ENCODE assay signal across 10 cellular contexts in the genomic region with DNA sequence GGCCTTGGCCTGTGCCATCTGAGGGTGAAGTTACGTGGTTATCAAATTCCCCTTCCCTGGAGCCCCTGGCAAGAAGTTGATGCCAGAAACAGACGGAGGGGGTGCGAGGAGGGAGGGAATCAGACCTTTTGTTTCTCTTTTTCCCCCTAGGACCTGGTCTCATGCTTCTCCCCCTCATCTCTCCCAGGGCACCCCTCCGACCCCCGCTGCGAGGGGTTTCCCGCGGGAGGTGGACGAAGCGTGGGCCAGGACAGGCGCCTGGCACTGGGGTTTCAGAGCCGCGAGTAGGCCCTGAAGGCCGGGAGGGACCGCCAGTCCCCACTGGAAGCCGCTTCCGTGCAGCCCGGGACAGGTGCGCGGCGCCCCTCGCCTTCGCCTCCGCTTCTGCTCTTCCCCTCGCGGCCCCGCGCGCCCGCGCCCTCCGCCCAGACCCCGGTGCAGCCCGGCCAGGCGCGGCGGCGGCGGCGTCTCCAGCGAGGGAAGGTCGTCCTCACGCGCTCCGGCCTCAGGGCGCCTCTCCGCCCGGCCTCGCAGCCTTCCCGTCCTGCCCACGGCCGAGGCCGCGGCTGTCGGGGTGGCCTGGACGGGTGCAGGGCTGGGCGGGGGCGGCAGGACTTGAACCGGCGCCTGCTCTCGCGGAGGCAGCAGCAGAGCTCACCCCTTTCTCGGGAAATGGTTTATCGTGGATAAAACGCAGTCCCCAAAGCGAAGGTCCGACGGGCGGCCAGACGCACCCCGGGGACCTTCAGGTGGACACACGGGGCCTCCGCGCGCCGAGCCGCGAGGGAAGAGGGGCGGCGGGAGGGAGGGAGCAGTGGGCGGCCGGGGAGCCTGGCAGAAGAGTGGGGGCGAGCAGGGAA. TPM values are rescaled to one million over a fixed set of nuclear protein-coding genes. Genes with fewer than 3 reads are reported as not detected.
DNase-seq lines count a peak whose midpoint lies in the region; ATAC-seq and TF ChIP-seq lines count a peak whose summit lies in the region.
"Had no signal": no experiment of that assay in that cellular context is flagged by ENCODE, and none has a peak within 500 bp of the region (broad histone marks: within the 10 kb centered on the region; RNA-seq: fewer than 3 reads in every experiment).

No MANE protein-coding gene starts in this region.

- peaks cover 41% of the 10 kb centered on the region for H3K27me3 Mint-ChIP-seq in activated CD4-positive, alpha-beta T cell treated with anti-CD3 and anti-CD28 coated beads for 36 hours

- H3K9me3 Mint-ChIP-seq in activated CD4-positive, alpha-beta T cell treated with anti-CD3 and anti-CD28 coated beads for 36 hours (ENCODE audit: low read depth): peaks cover 7% of the 10 kb centered on the region

- H3K27ac Mint-ChIP-seq in activated CD4-positive, alpha-beta T cell treated with anti-CD3 and anti-CD28 coated beads for 36 hours: no peak overlapping the region

- H3K9me3 ChIP-seq in mesodermal cell (ENCODE audit: control insufficient read depth, low read length) (peaks cover 14% of the 10 kb centered on the region), tibial artery (peaks cover 0 to 7% (median 4%) of the 10 kb centered on the region in 3 donors), A673 (ENCODE audit: low read depth, low read length, poor library complexity, severe bottlenecking) (peaks cover 5% of the 10 kb centered on the region)

- no TSS peak for BruUV-seq in A673 (replicated peaks; lab: Mats Ljungman, UMichigan)

- 3 to 4% methylated on average over 36 to 63 of the region's 83 CpGs for WGBS in mesodermal cell (ENCODE audit: insufficient coverage in 2 of 2), 2 experiments

- CTCF ChIA-PET in activated CD4-positive, alpha-beta T cell treated with anti-CD3 and anti-CD28 coated beads for 36 hours (lab: Charles Lee): interaction anchor here (0.7 to 1.0 kb wide), 2 partner anchors 23 to 198 kb away, joined by 3 to 6 read pairs; no protein-coding TSS in a partner anchor
- CTCF ChIA-PET in A673 (lab: Charles Lee): no interaction called here

- no peaks in the 10 kb centered on the region for H3K36me3 Mint-ChIP-seq in activated CD4-positive, alpha-beta T cell treated with anti-CD3 and anti-CD28 coated beads for 36 hours (ENCODE audit: low read depth)

- H3K27ac ChIP-seq in epithelial cell of prostate: peak overlapping the region; percentile 25
- H3K27ac ChIP-seq in mesodermal cell (ENCODE audit: low read depth, low read length, severe bottlenecking): no peak overlapping the region
- peak overlapping the region; percentile 25 to 33 for H3K27ac ChIP-seq in tibial artery
- no peak overlapping the region for H3K27ac ChIP-seq in A673 (ENCODE audit: low read depth, low read length, poor library complexity, severe bottlenecking)

- no peak for DNase-seq in activated CD4-positive, alpha-beta T cell treated with anti-CD3 and anti-CD28 coated beads for 36 hours
- DNase-seq in activated CD4-positive, alpha-beta T cell treated with anti-CD3 and anti-CD28 coated beads, Interleukin-2, amount 50 U/mL, for 4 hours: no peak
- DNase-seq in epithelial cell of prostate (ENCODE audit: low read depth, low spot score) (no peak), tibial artery (no peak), A673 (ENCODE audit: low spot score) (no peak), SW480 (ENCODE audit: low spot score) (no peak)
- DNase-seq: activated CD4-positive, alpha-beta T cell treated with anti-CD3 and anti-CD28 coated beads, Interleukin-2, amount 50 U/mL, for 1 hour had no signal

- no peaks in the 10 kb centered on the region for H3K36me3 ChIP-seq in mesodermal cell (ENCODE audit: control insufficient read depth, insufficient read depth, low read length)
- no peaks in the 10 kb centered on the region for H3K36me3 ChIP-seq in tibial artery
- no peaks in the 10 kb centered on the region for H3K36me3 ChIP-seq in A673 (ENCODE audit: insufficient read depth, low read length, poor library complexity, severe bottlenecking)

- peak overlapping the region; percentile 16 for H3K4me3 ChIP-seq in mesodermal cell (ENCODE audit: extremely low read depth, insufficient read depth, low read length, poor library complexity, severe bottlenecking)
- peak overlapping the region; percentile 43 to 45 for H3K4me3 ChIP-seq in tibial artery
- no peak overlapping the region for H3K4me3 ChIP-seq in A673 (ENCODE audit: low read depth, low read length, poor library complexity, severe bottlenecking)

- peak; percentile 19 for ATAC-seq in activated CD4-positive, alpha-beta T cell treated with anti-CD3 and anti-CD28 coated beads for 36 hours
- no peak for ATAC-seq in GM21360 (IDR thresholded peaks at IDR 0.05; ENCODE audit: unreplicated experiment)

- H3K4me1 ChIP-seq in mesodermal cell (ENCODE audit: control insufficient read depth, insufficient read depth, low read length, poor library complexity, severe bottlenecking): no peaks in the 10 kb centered on the region
- H3K4me1 ChIP-seq in tibial artery: peaks cover 0 to 13% (median 9%) of the 10 kb centered on the region in 4 donors
- H3K4me1 ChIP-seq in A673 (ENCODE audit: insufficient read depth, low read length, poor library complexity, severe bottlenecking): no peaks in the 10 kb centered on the region

- H3K4me3 Mint-ChIP-seq in activated CD4-positive, alpha-beta T cell treated with anti-CD3 and anti-CD28 coated beads for 36 hours: no peak overlapping the region
- H3K4me3 Mint-ChIP-seq: central memory CD8-positive, alpha-beta T cell had no signal

- peaks cover 6% of the 10 kb centered on the region for H3K4me1 Mint-ChIP-seq in activated CD4-positive, alpha-beta T cell treated with anti-CD3 and anti-CD28 coated beads for 36 hours
- H3K4me1 Mint-ChIP-seq: central memory CD8-positive, alpha-beta T cell had no signal

- POLR2A ChIA-PET in activated CD4-positive, alpha-beta T cell treated with anti-CD3 and anti-CD28 coated beads for 36 hours (lab: Charles Lee): no interaction called here
- POLR2A ChIA-PET in A673 (lab: Charles Lee; ENCODE audit: low non-redundant PET): no interaction called here

- no peak for TF ChIP-seq CTCF in tibial artery (IDR thresholded peaks at IDR 0.05)
- TF ChIP-seq CTCF in A673 (conservative IDR thresholded peaks at IDR 0.05; ENCODE audit: low read depth, low read length): no peak

- H3K27me3 ChIP-seq in tibial artery (peaks cover 0 to 33% of the 10 kb centered on the region in 2 donors), A673 (replicated peaks; ENCODE audit: insufficient read depth, low read depth, low read length, poor library complexity) (peaks cover 13% of the 10 kb centered on the region)

- intact Hi-C loops in activated CD4-positive, alpha-beta T cell treated with anti-CD3 and anti-CD28 coated beads for 36 hours (cut with DNase I, micrococcal nuclease): no loop called here
- intact Hi-C loops in tibial artery (cut with DNase I; ENCODE audit: low total_unique reads) (no loop called here), A673 (cut with micrococcal nuclease; ENCODE audit: unreplicated experiment) (no loop called here)

RNA-seq across cellular contexts. Expression of gene ADAMTS17, which starts 31.5 kb away (rescaled TPM):
- under 1 TPM; 0.49 to 0.57 TPM for total RNA-seq in activated CD4-positive, alpha-beta T cell treated with anti-CD3 and anti-CD28 coated beads for 36 hours
- polyA plus RNA-seq in mesodermal cell (2013, experiment 1 of 2): 0.22 TPM
- 0.76 TPM for polyA plus RNA-seq in mesodermal cell (2013, experiment 2 of 2)
- total RNA-seq in A673 (2021): 0.15 TPM in 1 of 2 replicates, not detected in the other

Comparison
In these comparisons a context has a peak if more than half of its experiments do, and no peak if none do; other contexts are left out.
1. H3K27ac ChIP-seq: peak in epithelial cell of prostate (single experiment) and tibial artery (2 of 2); none in mesodermal cell (single experiment) and A673 (single experiment).